9 cellular contexts compared by ENCODE assay signal in the genomic region with DNA sequence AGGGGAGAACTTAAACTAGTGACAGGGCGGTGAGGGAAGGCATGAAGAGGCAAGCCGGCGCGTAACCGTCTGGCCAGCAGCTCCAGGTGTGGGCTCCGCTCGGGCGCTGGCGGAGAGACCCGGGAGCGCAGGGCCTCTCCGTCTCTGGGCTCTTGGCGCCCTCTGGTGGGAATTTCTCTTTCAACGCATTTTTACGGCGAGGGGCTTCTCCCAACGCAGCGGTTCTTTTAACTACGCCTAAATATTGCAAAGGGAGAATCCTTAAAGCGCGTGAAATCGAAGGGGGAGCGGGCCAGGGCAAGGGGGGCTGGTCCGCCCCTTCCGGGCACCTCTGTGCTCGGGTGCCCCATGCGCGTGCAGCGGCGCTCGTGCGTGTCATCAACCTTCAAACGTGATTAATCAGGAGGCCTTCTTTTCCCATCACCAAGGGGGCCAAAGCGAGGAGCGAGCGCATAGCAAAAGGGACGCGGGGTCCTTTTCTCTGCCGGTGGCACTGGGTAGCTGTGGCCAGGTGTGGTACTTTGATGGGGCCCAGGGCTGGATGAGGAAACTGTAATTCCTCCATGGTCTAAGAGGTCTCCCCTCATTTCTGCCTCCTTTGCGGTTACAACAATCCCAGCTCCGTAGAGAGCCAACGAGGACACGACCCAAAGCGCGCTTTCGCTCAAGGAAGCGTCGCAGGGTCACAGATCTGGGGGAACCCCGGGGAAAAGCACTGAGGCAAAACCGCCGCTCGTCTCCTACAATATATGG. TPM values are rescaled to one million over a fixed set of nuclear protein-coding genes. Genes with fewer than 3 reads are reported as not detected.
DNase-seq lines count a peak whose midpoint lies in the region; ATAC-seq and TF ChIP-seq lines count a peak whose summit lies in the region.
"Had no signal": no experiment of that assay in that cellular context is flagged by ENCODE, and none has a peak within 500 bp of the region (broad histone marks: within the 10 kb centered on the region; RNA-seq: fewer than 3 reads in every experiment).

No MANE protein-coding gene starts in this region.

- H3K4me3 ChIP-seq in dorsolateral prefrontal cortex, result peak overlapping the region; percentile 25 to 74 (median 56)

- H3K4me3 Mint-ChIP-seq in activated CD4-positive, alpha-beta T cell treated with anti-CD3 and anti-CD28 coated beads for 36 hours, result peak overlapping the region; percentile 70
- peak overlapping the region; percentile 61 for H3K4me3 Mint-ChIP-seq in memory B cell

- H3K27ac ChIP-seq in dorsolateral prefrontal cortex, result peak overlapping the region in 37 of 59 donors; percentile 4 to 73 (median 43)

- peak overlapping the region; percentile 31 for H3K27ac Mint-ChIP-seq in activated CD4-positive, alpha-beta T cell treated with anti-CD3 and anti-CD28 coated beads for 36 hours
- H3K27ac Mint-ChIP-seq in memory B cell, result peak overlapping the region; percentile 83

- peaks cover 11 to 85% (median 79%) of the 10 kb centered on the region in 45 donors for H3K27me3 ChIP-seq in dorsolateral prefrontal cortex

- intact Hi-C loops in activated CD4-positive, alpha-beta T cell treated with anti-CD3 and anti-CD28 coated beads for 36 hours (cut with DNase I, micrococcal nuclease), result loop anchor here (1.0 to 5.0 kb wide), 11 partner anchors 45 to 1271 kb away; partner anchors contain the start of genes DLX1 (in 2 of the 2), ERICH2 (in 1 of the 2) and SP5 (in 1 of the 2)
- intact Hi-C loops in dorsolateral prefrontal cortex (cut with DNase I), result loop anchor here (2.0 to 10.0 kb wide), 6 partner anchors 101 to 591 kb away; partner anchors contain the start of gene SP5 (in 1 of the 2)

- peaks cover 63% of the 10 kb centered on the region for H3K27me3 Mint-ChIP-seq in activated CD4-positive, alpha-beta T cell treated with anti-CD3 and anti-CD28 coated beads for 36 hours
- H3K27me3 Mint-ChIP-seq in memory B cell, result peaks cover 33% of the 10 kb centered on the region

- CTCF ChIA-PET in activated CD4-positive, alpha-beta T cell treated with anti-CD3 and anti-CD28 coated beads for 36 hours (lab: Charles Lee), result interaction anchor here (0.6 to 5.8 kb wide), 25 partner anchors 9 to 580 kb away, joined by 3 to 43 read pairs (median 4); partner anchors contain the start of gene GORASP2

- no peaks in the 10 kb centered on the region for H3K36me3 Mint-ChIP-seq in activated CD4-positive, alpha-beta T cell treated with anti-CD3 and anti-CD28 coated beads for 36 hours (ENCODE audit: low read depth)
- H3K36me3 Mint-ChIP-seq in memory B cell, result no peaks in the 10 kb centered on the region

- POLR2A ChIA-PET in activated CD4-positive, alpha-beta T cell treated with anti-CD3 and anti-CD28 coated beads for 36 hours (lab: Charles Lee), result interaction anchor here (0.7 kb wide), 2 partner anchors 113 to 143 kb away, joined by 3 to 5 read pairs; partner anchors contain the start of gene GORASP2

- TF ChIP-seq CTCF in dorsolateral prefrontal cortex (IDR thresholded peaks at IDR 0.05 in 54 of 56, conservative IDR thresholded peaks at IDR 0.05 in 2 of 56; ENCODE audit: low read depth in 1 of 56, partially characterized antibody in 56 of 56), result peak; percentile 23 to 88 (median 76)

- H3K9me3 Mint-ChIP-seq in activated CD4-positive, alpha-beta T cell treated with anti-CD3 and anti-CD28 coated beads for 36 hours (ENCODE audit: low read depth), result no peaks in the 10 kb centered on the region
- peaks cover 2% of the 10 kb centered on the region for H3K9me3 Mint-ChIP-seq in memory B cell

- ATAC-seq in HG02610 (IDR thresholded peaks at IDR 0.05; ENCODE audit: unreplicated experiment), result peak; percentile 37
- ATAC-seq in activated CD4-positive, alpha-beta T cell treated with anti-CD3 and anti-CD28 coated beads for 36 hours, result peak; percentile 50
- ATAC-seq in memory B cell (ENCODE audit: low read depth), result peak; percentile 55
- ATAC-seq in HG03378 (IDR thresholded peaks at IDR 0.05; ENCODE audit: unreplicated experiment), result no peak

- H3K4me1 Mint-ChIP-seq in activated CD4-positive, alpha-beta T cell treated with anti-CD3 and anti-CD28 coated beads for 36 hours, result peaks cover 44% of the 10 kb centered on the region
- peaks cover 12% of the 10 kb centered on the region for H3K4me1 Mint-ChIP-seq in memory B cell

- DNase-seq in COR-L47 (lab: John Stamatoyannopoulos, UW) (peak; percentile 77), NCI-H446 treated with DMSO at 0.1 percent for 48 hours (lab: John Stamatoyannopoulos, UW) (peak; percentile 19), dorsolateral prefrontal cortex (peak in 4 of 10 donors; percentile 31 to 67 (median 45)), memory B cell (ENCODE audit: low spot score in 2 of 2) (peak in 1 of 2 donors; percentile 58)
- peak; percentile 86 for DNase-seq in activated CD4-positive, alpha-beta T cell treated with anti-CD3 and anti-CD28 coated beads for 36 hours
- DNase-seq in stimulated activated CD8-positive, alpha-beta memory T cell treated with anti-CD3 and anti-CD28 coated beads, Interleukin-4, amount 100 ng/mL, for 24 hours (ENCODE audit: low read depth), result peak; percentile 43

RNA-seq across cellular contexts. Expression of gene GAD1, which starts 0.8 kb away (rescaled TPM):
- 1 to 10 TPM; 6.5 to 6.9 TPM for total RNA-seq in activated CD4-positive, alpha-beta T cell treated with anti-CD3 and anti-CD28 coated beads for 36 hours
- 100 to 1,000 TPM in 53 of 120 experiments, 10 to 100 TPM in 67; 22.4 to 164 (median 94.0) TPM for total RNA-seq in dorsolateral prefrontal cortex

RNA-seq across cellular contexts. Expression of gene ERICH2, which starts 45.7 kb away (rescaled TPM):
- not detected for total RNA-seq in activated CD4-positive, alpha-beta T cell treated with anti-CD3 and anti-CD28 coated beads for 36 hours
- total RNA-seq in dorsolateral prefrontal cortex, result 1 to 10 TPM in 87 of 120 experiments, under 1 TPM in 13, not detected in 20; 0.84 to 5.8 (median 1.9) TPM
- total RNA-seq: T-helper 1 cell treated with Interleukin-12 subunit alpha and Interleukin-12 subunit beta and Interleukin-4 antibody, amounts not matched to agents 30 ng/mL and 1 ng/mL, for 36 hours had no signal
